Comparison of ENCODE assay signal across 20 cellular contexts in genomic region chr5:8826491-8826890, GRCh38.
"Had no signal": no experiment of that assay in that cellular context is flagged by ENCODE, and none has a peak within 500 bp of the region (broad histone marks: within the 10 kb centered on the region; RNA-seq: fewer than 3 reads in every experiment).

No MANE protein-coding gene starts in this region.

- H3K27me3 ChIP-seq: dorsolateral prefrontal cortex, esophagus muscularis mucosa, right lobe of liver, spleen had no signal

- H3K36me3 ChIP-seq: esophagus muscularis mucosa, left ventricle myocardium inferior, prostate gland, right lobe of liver, spleen, thoracic aorta had no signal

- H3K9me3 Mint-ChIP-seq: activated CD4-positive, alpha-beta memory T cell treated with anti-CD3 and anti-CD28 coated beads for 36 hours; activated naive CD4-positive, alpha-beta T cell treated with anti-CD3 and anti-CD28 coated beads for 36 hours had no signal

- H3K36me3 Mint-ChIP-seq: activated CD4-positive, alpha-beta memory T cell treated with anti-CD3 and anti-CD28 coated beads for 36 hours; activated CD8-positive, alpha-beta memory T cell treated with anti-CD3 and anti-CD28 coated beads, Interleukin-2, amount 10 ng/mL, durations not matched to agents 7 days and 5 days; memory B cell; naive thymus-derived CD8-positive, alpha-beta T cell had no signal

- DNase-seq: activated CD4-positive, alpha-beta memory T cell treated with anti-CD3 and anti-CD28 coated beads for 36 hours; activated CD8-positive, alpha-beta memory T cell treated with anti-CD3 and anti-CD28 coated beads, Interleukin-2, amount 10 ng/mL, durations not matched to agents 7 days and 5 days; activated naive CD4-positive, alpha-beta T cell treated with anti-CD3 and anti-CD28 coated beads for 36 hours; activated naive CD8-positive, alpha-beta T cell treated with anti-CD3 and anti-CD28 coated beads, Interleukin-2, amount 50 U/mL, for 24 hours; activated T-cell treated with anti-CD3 and anti-CD28 coated beads, Interleukin-2, amount 50 U/mL, for 1 hour; aorta; dorsolateral prefrontal cortex; hypothalamus; left ventricle myocardium inferior; naive thymus-derived CD8-positive, alpha-beta T cell; nucleus accumbens; right lobe of liver; spleen; T-helper 1 cell had no signal

- H3K9me3 ChIP-seq: esophagus muscularis mucosa, prostate gland, right lobe of liver, thoracic aorta had no signal

- H3K27ac ChIP-seq: dorsolateral prefrontal cortex, esophagus muscularis mucosa, left ventricle myocardium inferior, prostate gland, right lobe of liver, spleen, thoracic aorta, VCaP had no signal

- H3K27ac Mint-ChIP-seq: activated CD4-positive, alpha-beta memory T cell treated with anti-CD3 and anti-CD28 coated beads for 36 hours; activated CD8-positive, alpha-beta memory T cell treated with anti-CD3 and anti-CD28 coated beads, Interleukin-2, amount 10 ng/mL, durations not matched to agents 7 days and 5 days; activated naive CD8-positive, alpha-beta T cell treated with anti-CD3 and anti-CD28 coated beads, Interleukin-2, amount 50 U/mL, for 24 hours; activated T-helper 2 cell treated with anti-CD3 and anti-CD28 coated beads, Interferon-gamma antibody, Interleukin-2, Interleukin-4, amounts not matched to agents 10 μg/mL and 5 μg/mL and 100 μg/mL, durations not matched to agents 14 hours and 24 hours and 36 hours; memory B cell; naive thymus-derived CD8-positive, alpha-beta T cell had no signal

- ATAC-seq: activated CD8-positive, alpha-beta memory T cell treated with anti-CD3 and anti-CD28 coated beads, Interleukin-2, amount 10 ng/mL, durations not matched to agents 7 days and 5 days; activated naive CD8-positive, alpha-beta T cell treated with anti-CD3 and anti-CD28 coated beads, Interleukin-2, amount 50 U/mL, for 24 hours; naive thymus-derived CD8-positive, alpha-beta T cell; right lobe of liver had no signal

- H3K4me3 Mint-ChIP-seq: activated CD4-positive, alpha-beta memory T cell treated with anti-CD3 and anti-CD28 coated beads for 36 hours; activated CD8-positive, alpha-beta memory T cell treated with anti-CD3 and anti-CD28 coated beads, Interleukin-2, amount 10 ng/mL, durations not matched to agents 7 days and 5 days; activated naive CD4-positive, alpha-beta T cell treated with anti-CD3 and anti-CD28 coated beads for 36 hours; activated naive CD8-positive, alpha-beta T cell treated with anti-CD3 and anti-CD28 coated beads, Interleukin-2, amount 50 U/mL, for 24 hours; memory B cell; naive thymus-derived CD8-positive, alpha-beta T cell had no signal

- H3K4me1 ChIP-seq: left ventricle myocardium inferior, right lobe of liver, spleen had no signal

- H3K4me3 ChIP-seq: esophagus muscularis mucosa, left ventricle myocardium inferior, prostate gland, right lobe of liver, spleen, thoracic aorta had no signal

- H3K27me3 Mint-ChIP-seq: activated CD4-positive, alpha-beta memory T cell treated with anti-CD3 and anti-CD28 coated beads for 36 hours; activated CD8-positive, alpha-beta memory T cell treated with anti-CD3 and anti-CD28 coated beads, Interleukin-2, amount 10 ng/mL, durations not matched to agents 7 days and 5 days; activated naive CD8-positive, alpha-beta T cell treated with anti-CD3 and anti-CD28 coated beads, Interleukin-2, amount 50 U/mL, for 24 hours; memory B cell had no signal

- H3K4me1 Mint-ChIP-seq: activated CD8-positive, alpha-beta memory T cell treated with anti-CD3 and anti-CD28 coated beads, Interleukin-2, amount 10 ng/mL, durations not matched to agents 7 days and 5 days; activated naive CD8-positive, alpha-beta T cell treated with anti-CD3 and anti-CD28 coated beads, Interleukin-2, amount 50 U/mL, for 24 hours; memory B cell; naive thymus-derived CD8-positive, alpha-beta T cell had no signal
